19 cellular contexts compared by ENCODE assay signal in the genomic region with DNA sequence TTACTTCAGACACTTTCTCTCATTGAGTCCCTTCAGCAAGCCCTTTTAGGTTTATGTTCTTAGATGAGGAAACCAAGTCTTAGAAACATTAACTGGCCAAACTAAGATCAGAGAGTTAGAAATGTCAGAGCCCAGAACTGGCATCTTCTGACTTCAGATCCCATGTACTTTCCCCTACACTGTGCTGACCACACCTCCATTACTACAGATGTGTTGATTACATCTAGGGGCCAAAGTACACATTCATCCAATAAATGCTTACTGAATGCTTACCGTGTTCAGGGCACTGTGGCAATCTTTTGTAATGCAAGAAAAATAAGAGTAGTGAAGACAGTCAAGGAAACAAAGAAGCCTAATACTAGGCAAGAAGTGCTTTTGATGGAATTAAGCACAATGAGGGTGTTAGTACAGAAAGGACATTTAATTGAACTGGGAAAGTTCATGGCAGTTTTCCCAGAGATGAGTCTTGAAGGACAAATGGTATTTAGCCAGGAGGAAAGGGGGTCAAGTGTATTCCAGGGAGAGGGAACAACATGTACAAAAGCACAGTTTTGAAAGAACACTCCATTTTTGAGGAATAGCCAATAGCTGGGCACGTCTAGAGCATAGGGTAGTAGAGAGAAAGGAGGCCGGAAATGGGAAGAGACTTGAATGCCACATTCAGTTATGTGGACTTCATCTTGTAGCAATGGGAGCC.
DNase-seq lines count a peak whose midpoint lies in the region; ATAC-seq and TF ChIP-seq lines count a peak whose summit lies in the region.
"Had no signal": no experiment of that assay in that cellular context is flagged by ENCODE, and none has a peak within 500 bp of the region (broad histone marks: within the 10 kb centered on the region; RNA-seq: fewer than 3 reads in every experiment).

No MANE protein-coding gene starts in this region.

- H3K27ac Mint-ChIP-seq in type B pancreatic cell, result peak overlapping the region; percentile 31
- no peak overlapping the region for H3K27ac Mint-ChIP-seq in CD8-positive, alpha-beta T cell
- H3K27ac Mint-ChIP-seq: activated CD4-positive, alpha-beta T cell treated with anti-CD3 and anti-CD28 coated beads for 36 hours; dendritic cell treated with granulocyte-macrophage colony-stimulating factor and Interleukin-4, amounts not matched to agents 40 ng/mL and 50 ng/mL, for 4 days; immature natural killer cell; stimulated activated effector memory CD8-positive, alpha-beta T cell treated with anti-CD3 and anti-CD28 coated beads, Interleukin-12 subunit alpha, Interleukin-12 subunit beta, amount 100 ng/mL, for 72 hours had no signal

- H3K27me3 ChIP-seq in Peyer's patch (no peaks in the 10 kb centered on the region), esophagus muscularis mucosa (no peaks in the 10 kb centered on the region)
- H3K27me3 ChIP-seq in CD8-positive, alpha-beta T cell (ENCODE audit: insufficient read depth, low read length), result no peaks in the 10 kb centered on the region

- H3K27me3 Mint-ChIP-seq in type B pancreatic cell, result no peaks in the 10 kb centered on the region
- H3K27me3 Mint-ChIP-seq in CD8-positive, alpha-beta T cell (ENCODE audit: low read depth), result peaks cover 13% of the 10 kb centered on the region

- H3K9me3 Mint-ChIP-seq in type B pancreatic cell, result no peaks in the 10 kb centered on the region
- no peaks in the 10 kb centered on the region for H3K9me3 Mint-ChIP-seq in CD8-positive, alpha-beta T cell
- H3K9me3 Mint-ChIP-seq: dendritic cell treated with granulocyte-macrophage colony-stimulating factor and Interleukin-4, amounts not matched to agents 40 ng/mL and 50 ng/mL, for 4 days; stimulated activated effector memory CD8-positive, alpha-beta T cell treated with anti-CD3 and anti-CD28 coated beads, Interleukin-12 subunit alpha, Interleukin-12 subunit beta, amount 100 ng/mL, for 72 hours; T-helper 1 cell treated with Interleukin-12 subunit alpha and Interleukin-12 subunit beta and Interleukin-4 antibody, amounts not matched to agents 30 μg/mL and 1 μg/mL, for 36 hours had no signal

- TF ChIP-seq POLR2A in Peyer's patch (IDR thresholded peaks at IDR 0.05) (peak in 1 of 2 donors; percentile 36), esophagus muscularis mucosa (IDR thresholded peaks at IDR 0.05; ENCODE audit: low read depth) (no peak)

- H3K36me3 Mint-ChIP-seq in type B pancreatic cell, result no peaks in the 10 kb centered on the region
- no peaks in the 10 kb centered on the region for H3K36me3 Mint-ChIP-seq in CD8-positive, alpha-beta T cell
- H3K36me3 Mint-ChIP-seq: immature natural killer cell; stimulated activated effector memory CD8-positive, alpha-beta T cell treated with anti-CD3 and anti-CD28 coated beads, Interleukin-12 subunit alpha, Interleukin-12 subunit beta, amount 100 ng/mL, for 72 hours had no signal

- H3K4me1 ChIP-seq in Peyer's patch (peaks cover 0 to 9% (median 4%) of the 10 kb centered on the region in 4 donors), esophagus muscularis mucosa (peaks cover under 1 to 34% (median 22%) of the 10 kb centered on the region in 4 donors), mucosa of descending colon (ENCODE audit: low read depth) (peaks cover 30% of the 10 kb centered on the region)
- H3K4me1 ChIP-seq in CD8-positive, alpha-beta T cell (ENCODE audit: insufficient read depth, low read length), result no peaks in the 10 kb centered on the region

- H3K4me1 Mint-ChIP-seq in type B pancreatic cell (ENCODE audit: unreplicated experiment), result peaks cover 14% of the 10 kb centered on the region
- no peaks in the 10 kb centered on the region for H3K4me1 Mint-ChIP-seq in CD8-positive, alpha-beta T cell (ENCODE audit: low read depth)
- H3K4me1 Mint-ChIP-seq: immature natural killer cell had no signal

- 67% methylated on average over 3 of the region's 3 CpGs for WGBS in esophagus muscularis mucosa

- POLR2A ChIA-PET in CD8-positive, alpha-beta T cell (lab: Charles Lee), result no interaction called here

- no peak overlapping the region for H3K4me3 Mint-ChIP-seq in type B pancreatic cell
- no peak overlapping the region for H3K4me3 Mint-ChIP-seq in CD8-positive, alpha-beta T cell
- H3K4me3 Mint-ChIP-seq: activated CD4-positive, alpha-beta T cell treated with anti-CD3 and anti-CD28 coated beads for 36 hours; dendritic cell treated with granulocyte-macrophage colony-stimulating factor and Interleukin-4, amounts not matched to agents 40 ng/mL and 50 ng/mL, for 4 days; immature natural killer cell; stimulated activated effector memory CD8-positive, alpha-beta T cell treated with anti-CD3 and anti-CD28 coated beads, Interleukin-12 subunit alpha, Interleukin-12 subunit beta, amount 100 ng/mL, for 72 hours; T-helper 1 cell treated with Interleukin-12 subunit alpha and Interleukin-12 subunit beta and Interleukin-4 antibody, amounts not matched to agents 30 μg/mL and 1 μg/mL, for 36 hours had no signal

- H3K9me3 ChIP-seq in Peyer's patch (no peaks in the 10 kb centered on the region), esophagus muscularis mucosa (no peaks in the 10 kb centered on the region), mucosa of descending colon (no peaks in the 10 kb centered on the region)
- H3K9me3 ChIP-seq in CD8-positive, alpha-beta T cell (ENCODE audit: low read length), result no peaks in the 10 kb centered on the region

- CTCF ChIA-PET in CD8-positive, alpha-beta T cell (lab: Charles Lee), result no interaction called here

- intact Hi-C loops in esophagus muscularis mucosa (cut with DNase I) (no loop called here), mucosa of descending colon (cut with DNase I, micrococcal nuclease) (no loop called here)
- intact Hi-C loops in CD8-positive, alpha-beta T cell (cut with DNase I, micrococcal nuclease), result no loop called here

- TF ChIP-seq CTCF in Peyer's patch (IDR thresholded peaks at IDR 0.05), result peak in 1 of 6 experiments; percentile 18
- no peak for TF ChIP-seq CTCF in esophagus muscularis mucosa (IDR thresholded peaks at IDR 0.05)
- TF ChIP-seq CTCF in mucosa of descending colon (IDR thresholded peaks at IDR 0.05), result no peak
- no peak for TF ChIP-seq CTCF in type B pancreatic cell (conservative IDR thresholded peaks at IDR 0.05)
- TF ChIP-seq CTCF in CD8-positive, alpha-beta T cell (IDR thresholded peaks at IDR 0.05), result no peak

- H3K36me3 ChIP-seq in Peyer's patch (no peaks in the 10 kb centered on the region), esophagus muscularis mucosa (no peaks in the 10 kb centered on the region), mucosa of descending colon (ENCODE audit: low read depth) (no peaks in the 10 kb centered on the region)
- H3K36me3 ChIP-seq in CD8-positive, alpha-beta T cell (ENCODE audit: insufficient read depth, low read length), result no peaks in the 10 kb centered on the region

- DNase-seq in Peyer's patch, result peak in 1 of 3 donors; percentile 58
- no peak for DNase-seq in esophagus muscularis mucosa (ENCODE audit: extremely low spot score)
- DNase-seq in mucosa of descending colon, result peak in 1 of 3 donors; percentile 52
- DNase-seq in type B pancreatic cell (ENCODE audit: extremely low spot score, unreplicated experiment), result no peak
- DNase-seq in occipital lobe (lab: John Stamatoyannopoulos, UW), result no peak
- DNase-seq in NCI-H345 treated with DMSO at 0.1 percent for 48 hours (lab: John Stamatoyannopoulos, UW; ENCODE audit: unreplicated experiment), result no peak
- DNase-seq in CD8-positive, alpha-beta T cell, result no peak
- DNase-seq: activated CD4-positive, alpha-beta T cell treated with anti-CD3 and anti-CD28 coated beads for 36 hours; activated T-cell treated with anti-CD3 and anti-CD28 coated beads for 4 hours; foreskin melanocyte; immature natural killer cell; NCI-H1092; OCI-M1; retina; stimulated activated CD4-positive, alpha-beta T cell treated with anti-CD3 and anti-CD28 coated beads, Interleukin-4, amount 100 ng/mL, for 4 hours had no signal

- TF ChIP-seq EP300 in esophagus muscularis mucosa (IDR thresholded peaks at IDR 0.05), result no peak

- ATAC-seq in mucosa of descending colon, result peak; percentile 92
- ATAC-seq in CD8-positive, alpha-beta T cell, result no peak
- ATAC-seq: activated CD4-positive, alpha-beta T cell treated with anti-CD3 and anti-CD28 coated beads for 36 hours; stimulated activated effector memory CD8-positive, alpha-beta T cell treated with anti-CD3 and anti-CD28 coated beads, Interleukin-12 subunit alpha, Interleukin-12 subunit beta, amount 100 ng/mL, for 72 hours had no signal

- H3K27ac ChIP-seq in Peyer's patch (peak overlapping the region in 3 of 4 donors; percentile 50 to 79 (median 79)), esophagus muscularis mucosa (replicated peaks in 1 of 4) (peak overlapping the region; percentile 23 to 65 (median 31))
- H3K27ac ChIP-seq in CD8-positive, alpha-beta T cell (ENCODE audit: low read depth, low read length), result no peak overlapping the region
- H3K27ac ChIP-seq: C4-2B had no signal

- no peak overlapping the region for H3K4me3 ChIP-seq in Peyer's patch
- H3K4me3 ChIP-seq in esophagus muscularis mucosa, result no peak overlapping the region
- no peak overlapping the region for H3K4me3 ChIP-seq in mucosa of descending colon
- H3K4me3 ChIP-seq in CD8-positive, alpha-beta T cell (ENCODE audit: low read depth, low read length), result no peak overlapping the region
